In the genomic region with DNA sequence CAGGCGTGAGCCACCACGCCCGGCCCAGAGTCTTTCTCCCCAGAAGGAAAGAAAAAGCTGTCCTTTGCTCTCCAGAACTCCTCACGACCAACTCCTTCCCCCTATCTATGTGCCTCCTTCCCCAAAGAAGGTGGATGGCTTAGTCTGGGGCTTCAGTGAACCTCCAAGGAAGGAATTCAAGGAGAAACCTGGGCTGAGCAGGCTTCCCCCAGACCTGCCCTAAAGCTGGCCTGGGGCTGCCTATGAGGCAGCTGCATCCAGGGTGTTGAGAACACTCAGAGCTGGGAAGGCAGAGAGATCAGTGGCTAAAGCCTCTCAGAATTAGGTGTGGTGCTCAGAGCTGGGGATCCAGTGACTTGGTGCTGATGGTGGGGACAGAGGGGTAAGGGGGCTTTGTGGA, we compare ENCODE assay signal across 35 cellular contexts. TPM values are rescaled to one million over a fixed set of nuclear protein-coding genes. Genes with fewer than 3 reads are reported as not detected.
DNase-seq lines count a peak whose midpoint lies in the region; ATAC-seq and TF ChIP-seq lines count a peak whose summit lies in the region.
"Had no signal": no experiment of that assay in that cellular context is flagged by ENCODE, and none has a peak within 500 bp of the region (broad histone marks: within the 10 kb centered on the region; RNA-seq: fewer than 3 reads in every experiment).

No MANE protein-coding gene starts in this region.

- peaks cover 40% of the 10 kb centered on the region for H3K4me1 ChIP-seq in Karpas-422 (ENCODE audit: low read length)

- peaks cover 45% of the 10 kb centered on the region for H3K79me2 ChIP-seq in Karpas-422 (ENCODE audit: low read length)

- H3K36me3 ChIP-seq in Karpas-422 (ENCODE audit: insufficient read depth, low read length), result no peaks in the 10 kb centered on the region
- H3K36me3 ChIP-seq: ascending aorta, left lung, right atrium auricular region had no signal

- no peak for TF ChIP-seq CTCF in mesothelial cell of epicardium (IDR thresholded peaks at IDR 0.05; ENCODE audit: unreplicated experiment)

- peak overlapping the region; percentile 2 for H3K4me3 Mint-ChIP-seq in mesothelial cell of epicardium
- no peak overlapping the region for H3K4me3 Mint-ChIP-seq in stimulated activated memory B cell treated with anti-CD40 and anti-IgM and Interleukin-4, amounts not matched to agents 10 μg/mL and 1 μg/mL and 100 μg/mL, for 72 hours
- H3K4me3 Mint-ChIP-seq: activated CD8-positive, alpha-beta T cell treated with anti-CD3 and anti-CD28 coated beads for 36 hours; effector memory CD8-positive, alpha-beta T cell; H9; immature natural killer cell; natural killer cell treated with Interleukin-12 subunit alpha and Interleukin-12 subunit beta and Interleukin-15 and Interleukin-18, amount 100 ng/mL, for 72 hours had no signal

- H3K27me3 Mint-ChIP-seq in mesothelial cell of epicardium (ENCODE audit: low read depth), result no peaks in the 10 kb centered on the region
- no peaks in the 10 kb centered on the region for H3K27me3 Mint-ChIP-seq in stimulated activated memory B cell treated with anti-CD40 and anti-IgM and Interleukin-4, amounts not matched to agents 10 μg/mL and 1 μg/mL and 100 μg/mL, for 72 hours
- H3K27me3 Mint-ChIP-seq: activated CD8-positive, alpha-beta T cell treated with anti-CD3 and anti-CD28 coated beads for 36 hours; CD8-positive, alpha-beta memory T cell; effector memory CD8-positive, alpha-beta T cell; natural killer cell treated with Interleukin-12 subunit alpha and Interleukin-12 subunit beta and Interleukin-15 and Interleukin-18, amount 100 ng/mL, for 72 hours had no signal

- no peak overlapping the region for H2AFZ ChIP-seq in Karpas-422 (ENCODE audit: low read length)

- H3K27ac Mint-ChIP-seq in mesothelial cell of epicardium, result peak overlapping the region; percentile 97
- H3K27ac Mint-ChIP-seq in stimulated activated memory B cell treated with anti-CD40 and anti-IgM and Interleukin-4, amounts not matched to agents 10 μg/mL and 1 μg/mL and 100 μg/mL, for 72 hours, result peak overlapping the region; percentile 14
- H3K27ac Mint-ChIP-seq: activated CD8-positive, alpha-beta T cell treated with anti-CD3 and anti-CD28 coated beads for 36 hours; activated naive CD4-positive, alpha-beta T cell treated with anti-CD3 and anti-CD28 coated beads, Interleukin-2, amount 50 U/mL, for 72 hours; activated T-helper 2 cell treated with anti-CD3 and anti-CD28 coated beads, Interferon-gamma antibody, Interleukin-2, Interleukin-4, amounts not matched to agents 10 μg/mL and 5 μg/mL and 100 μg/mL, durations not matched to agents 14 hours and 24 hours and 36 hours; H9; immature natural killer cell; natural killer cell treated with Interleukin-12 subunit alpha and Interleukin-12 subunit beta and Interleukin-15 and Interleukin-18, amount 100 ng/mL, for 72 hours had no signal

- no peaks in the 10 kb centered on the region for H4K20me1 ChIP-seq in Karpas-422 (ENCODE audit: insufficient read depth, low read depth, low read length)

- ATAC-seq in stimulated activated memory B cell treated with anti-CD40 and anti-IgM and Interleukin-4, amounts not matched to agents 10 μg/mL and 1 μg/mL and 100 μg/mL, for 72 hours, result no peak
- ATAC-seq: activated CD8-positive, alpha-beta T cell treated with anti-CD3 and anti-CD28 coated beads for 36 hours; activated naive CD4-positive, alpha-beta T cell treated with anti-CD3 and anti-CD28 coated beads, Interleukin-2, amount 50 U/mL, for 72 hours; effector memory CD8-positive, alpha-beta T cell; gastroesophageal sphincter; K562; left lung; natural killer cell treated with Interleukin-12 subunit alpha and Interleukin-12 subunit beta and Interleukin-15 and Interleukin-18, amount 100 ng/mL, for 72 hours; Right ventricle myocardium inferior had no signal

- H3K9me2 ChIP-seq in Karpas-422 (replicated peaks; ENCODE audit: insufficient read depth, low read length), result no peaks in the 10 kb centered on the region

- H3K4me3 ChIP-seq in Karpas-422 (ENCODE audit: low read length), result no peak overlapping the region
- H3K4me3 ChIP-seq: ascending aorta, coronary artery, esophagus muscularis mucosa, gastroesophageal sphincter, K562, left lung, right atrium auricular region, testis had no signal

- no peak for DNase-seq in Karpas-422
- DNase-seq in epithelial cell of prostate (ENCODE audit: low read depth, low spot score), result no peak
- no peak for DNase-seq in mesothelial cell of epicardium (ENCODE audit: low spot score in 2 of 2, unreplicated experiment in 2 of 2)
- DNase-seq in CD1c-positive myeloid dendritic cell (ENCODE audit: extremely low spot score), result no peak
- DNase-seq in NCI-H345 (lab: John Stamatoyannopoulos, UW), result no peak
- no peak for DNase-seq in activated naive CD4-positive, alpha-beta T cell treated with anti-CD3 and anti-CD28 coated beads, Interleukin-2, amount 50 U/mL, for 16 hours
- DNase-seq in ecto neural progenitor cell (ENCODE audit: low spot score), result no peak
- DNase-seq: activated CD8-positive, alpha-beta T cell treated with anti-CD3 and anti-CD28 coated beads for 36 hours; CD8-positive, alpha-beta memory T cell; effector memory CD8-positive, alpha-beta T cell; GF-D8; H9; hypothalamus; immature natural killer cell; left lung; MM.1S; NCI-H1417 treated with DMSO at 0.1 percent for 48 hours; NCI-H446; stimulated activated naive CD4-positive, alpha-beta T cell treated with Interleukin-2 at 50 U/mL for 16 hours; testis had no signal

- H3K27ac ChIP-seq in Karpas-422 (ENCODE audit: low read length), result no peak overlapping the region
- peak overlapping the region; percentile 87 for H3K27ac ChIP-seq in epithelial cell of prostate
- H3K27ac ChIP-seq: ascending aorta, coronary artery, esophagus muscularis mucosa, gastroesophageal sphincter, testis had no signal

- peak overlapping the region; percentile 16; the same call in 1 of the 2 replicates for H3K9ac ChIP-seq in Karpas-422 (ENCODE audit: low read length)

- H3K4me1 Mint-ChIP-seq in mesothelial cell of epicardium, result peaks cover 54% of the 10 kb centered on the region
- peaks cover 51% of the 10 kb centered on the region for H3K4me1 Mint-ChIP-seq in stimulated activated memory B cell treated with anti-CD40 and anti-IgM and Interleukin-4, amounts not matched to agents 10 μg/mL and 1 μg/mL and 100 μg/mL, for 72 hours

- H3K9me3 ChIP-seq in Karpas-422 (ENCODE audit: low read length), result no peaks in the 10 kb centered on the region
- H3K9me3 ChIP-seq: ascending aorta, esophagus muscularis mucosa, gastroesophageal sphincter, left lung, right atrium auricular region, testis had no signal

- H3K9me3 Mint-ChIP-seq in mesothelial cell of epicardium, result no peaks in the 10 kb centered on the region
- no peaks in the 10 kb centered on the region for H3K9me3 Mint-ChIP-seq in stimulated activated memory B cell treated with anti-CD40 and anti-IgM and Interleukin-4, amounts not matched to agents 10 μg/mL and 1 μg/mL and 100 μg/mL, for 72 hours
- H3K9me3 Mint-ChIP-seq: activated CD8-positive, alpha-beta T cell treated with anti-CD3 and anti-CD28 coated beads for 36 hours; activated naive CD4-positive, alpha-beta T cell treated with anti-CD3 and anti-CD28 coated beads, Interleukin-2, amount 50 U/mL, for 72 hours; activated T-helper 2 cell treated with anti-CD3 and anti-CD28 coated beads, Interferon-gamma antibody, Interleukin-2, Interleukin-4, amounts not matched to agents 10 μg/mL and 5 μg/mL and 100 μg/mL, durations not matched to agents 14 hours and 24 hours and 36 hours; CD8-positive, alpha-beta memory T cell; effector memory CD8-positive, alpha-beta T cell; H9; immature natural killer cell; natural killer cell treated with Interleukin-12 subunit alpha and Interleukin-12 subunit beta and Interleukin-15 and Interleukin-18, amount 100 ng/mL, for 72 hours had no signal

- no peak overlapping the region for H3K4me2 ChIP-seq in Karpas-422 (ENCODE audit: low read depth, low read length, poor library complexity, severe bottlenecking)

- H3K36me3 Mint-ChIP-seq in mesothelial cell of epicardium, result peaks cover 2% of the 10 kb centered on the region
- peaks cover 5% of the 10 kb centered on the region for H3K36me3 Mint-ChIP-seq in stimulated activated memory B cell treated with anti-CD40 and anti-IgM and Interleukin-4, amounts not matched to agents 10 μg/mL and 1 μg/mL and 100 μg/mL, for 72 hours
- H3K36me3 Mint-ChIP-seq: activated naive CD4-positive, alpha-beta T cell treated with anti-CD3 and anti-CD28 coated beads, Interleukin-2, amount 50 U/mL, for 72 hours; immature natural killer cell; natural killer cell treated with Interleukin-12 subunit alpha and Interleukin-12 subunit beta and Interleukin-15 and Interleukin-18, amount 100 ng/mL, for 72 hours had no signal

- no peaks in the 10 kb centered on the region for H3K27me3 ChIP-seq in Karpas-422 (ENCODE audit: low read length)
- H3K27me3 ChIP-seq: ascending aorta, esophagus muscularis mucosa, gastroesophageal sphincter, left lung, right atrium auricular region, testis had no signal

RNA-seq across cellular contexts. Expression of a gene that starts 3.8 kb away (rescaled TPM):
- 63.5 and 67.7 TPM in 2 replicates for total RNA-seq in Karpas-422 (2014; rRNA removed; shearing (Covaris generic); ENCODE audit: low replicate concordance)
- total RNA-seq in mesothelial cell of epicardium, result 107 to 113 TPM (median 112 TPM) in 3 replicates

RNA-seq across cellular contexts. Expression of a gene that starts 32.5 kb away (rescaled TPM):
- 53.3 and 68.0 TPM in 2 replicates for total RNA-seq in Karpas-422 (2014; rRNA removed; shearing (Covaris generic); ENCODE audit: low replicate concordance)
- total RNA-seq in mesothelial cell of epicardium, result 60.7 to 65.1 TPM (median 63.5 TPM) in 3 replicates

RNA-seq across cellular contexts. Expression of a gene that starts 38.9 kb away (rescaled TPM):
- not detected in 2 replicates for total RNA-seq in Karpas-422 (2014; rRNA removed; shearing (Covaris generic); ENCODE audit: low replicate concordance)
- not detected in 3 replicates for total RNA-seq in mesothelial cell of epicardium
- total RNA-seq: A673; activated CD8-positive, alpha-beta T cell treated with anti-CD3 and anti-CD28 coated beads for 36 hours; activated naive CD4-positive, alpha-beta T cell treated with anti-CD3 and anti-CD28 coated beads, Interleukin-2, amount 50 U/mL, for 72 hours; activated T-helper 2 cell treated with anti-CD3 and anti-CD28 coated beads, Interferon-gamma antibody, Interleukin-2, Interleukin-4, amounts not matched to agents 10 μg/mL and 5 μg/mL and 100 μg/mL, durations not matched to agents 14 hours and 24 hours and 36 hours; ascending aorta; CD8-positive, alpha-beta memory T cell; esophagus muscularis mucosa; gastroesophageal sphincter; K562; natural killer cell treated with Interleukin-12 subunit alpha and Interleukin-12 subunit beta and Interleukin-15 and Interleukin-18, amount 100 ng/mL, for 72 hours; OCI-LY7; osteocyte; T-helper 2 cell treated with Interferon-gamma antibody and Interleukin-4, amounts not matched to agents 100 ng/mL and 5 ng/mL, for 36 hours had no signal

RNA-seq across cellular contexts. Expression of a gene that starts 48.9 kb away (rescaled TPM):
- 15.4 and 41.3 TPM in 2 replicates for total RNA-seq in Karpas-422 (2014; rRNA removed; shearing (Covaris generic); ENCODE audit: low replicate concordance)
- 40.1 to 40.8 TPM (median 40.7 TPM) in 3 replicates for total RNA-seq in mesothelial cell of epicardium

RNA-seq across cellular contexts. Expression of a gene that starts 56.8 kb away (rescaled TPM):
- total RNA-seq in Karpas-422 (2014; rRNA removed; shearing (Covaris generic); ENCODE audit: low replicate concordance), result 10.6 and 18.8 TPM in 2 replicates
- total RNA-seq in mesothelial cell of epicardium, result 7.8 to 11.6 TPM (median 10.3 TPM) in 3 replicates
- total RNA-seq: ascending aorta, esophagus muscularis mucosa had no signal
